ENCODE assay signal across 9 cellular contexts in genomic region chr1:110615548-110616130, GRCh38. TPM values are rescaled to one million over a fixed set of nuclear protein-coding genes. Genes with fewer than 3 reads are reported as not detected.
DNase-seq lines count a peak whose midpoint lies in the region; ATAC-seq, FAIRE-seq and TF ChIP-seq lines count a peak whose summit lies in the region.
"Had no signal": no experiment of that assay in that cellular context is flagged by ENCODE, and none has a peak within 500 bp of the region (broad histone marks: within the 10 kb centered on the region; RNA-seq: fewer than 3 reads in every experiment).

No MANE protein-coding gene starts in this region.

- 17% methylated on average over 9 of the region's 9 CpGs for WGBS in A549 (ENCODE audit: missing lambda C conversion rate)
- WGBS in HepG2 (ENCODE audit: low lambda C conversion rate) = 5% methylated on average over 9 of the region's 9 CpGs

- H4K20me1 ChIP-seq in HepG2 (ENCODE audit: insufficient read depth, low read length) = no peaks in the 10 kb centered on the region; the same call in 1 of the 2 replicates

- H3K27me3 Mint-ChIP-seq in chondrocyte (ENCODE audit: low read depth) = peaks cover 61% of the 10 kb centered on the region

- TF ChIP-seq RAD21 in A549 (conservative IDR thresholded peaks at IDR 0.05 in 1 of 2, IDR thresholded peaks at IDR 0.05 in 1 of 2) (peak; percentile 75 to 85), HepG2 (CRISPR knock-in tag; IDR thresholded peaks at IDR 0.05) (peak; percentile 63)

- H3K4me1 Mint-ChIP-seq in chondrocyte (ENCODE audit: low read depth) = peaks cover 6% of the 10 kb centered on the region

- H3K4me2 ChIP-seq in A549 = peak overlapping the region; percentile 56
- no peak overlapping the region for H3K4me2 ChIP-seq in HepG2 (ENCODE audit: low read depth, low read length)

- intact Hi-C loops in HepG2 (cut with micrococcal nuclease; ENCODE audit: unreplicated experiment) = loop anchor here (1.0 to 10.0 kb wide), 3 partner anchors 60 to 167 kb away; no protein-coding TSS in a partner anchor

- CTCF ChIA-PET in A549 (lab: Yijun Ruan, JAX) (interaction anchor here (0.6 to 6.4 kb wide), 15 partner anchors 9 to 506 kb away, joined by 3 to 47 read pairs (median 4); partner anchors contain the start of gene KCNA2), HepG2 (lab: Yijun Ruan, JAX; ENCODE audit: low intra/inter-chr PET ratio, low total read pairs) (interaction anchor here (1.6 to 1.7 kb wide), 2 partner anchors 60 to 92 kb away, joined by 8 to 15 read pairs; no protein-coding TSS in a partner anchor)

- H3K9me3 Mint-ChIP-seq in chondrocyte (ENCODE audit: low read depth) = no peaks in the 10 kb centered on the region

- TF ChIP-seq POLR2A in A549 (IDR thresholded peaks at IDR 0.05; ENCODE audit: low read length) (no peak), HepG2 (IDR thresholded peaks at IDR 0.05; ENCODE audit: insufficient read depth in 1 of 2, low read depth in 2 of 2, low read length in 2 of 2) (no peak)

- no peak overlapping the region for H3K4me3 Mint-ChIP-seq in chondrocyte (ENCODE audit: unreplicated experiment)

- peak; percentile 66 for TF ChIP-seq CTCF in A549 (IDR thresholded peaks at IDR 0.05)
- TF ChIP-seq CTCF in GM12865 (IDR thresholded peaks at IDR 0.05; ENCODE audit: insufficient read depth, low read depth, low read length, missing control alignments) = peak; percentile 77
- TF ChIP-seq CTCF in chondrocyte (IDR thresholded peaks at IDR 0.05) = peak; percentile 83
- TF ChIP-seq CTCF in HepG2 (CRISPR knock-in tag; IDR thresholded peaks at IDR 0.05) = peak; percentile 86

- H3K27ac ChIP-seq in A549 (peak overlapping the region; percentile 47 to 71; a peak in 4 of 6 replicates), HepG2 (ENCODE audit: extremely low read length, insufficient read depth, low read length) (no peak overlapping the region)

- H3K4me3 ChIP-seq in A549 (no peak overlapping the region), GM12865 (ENCODE audit: low read depth, low read length) (no peak overlapping the region), HepG2 (replicated peaks in 1 of 3; ENCODE audit: insufficient read depth in 1 of 3, low read depth in 2 of 3, low read length in 3 of 3) (no peak overlapping the region)

- H3K27ac Mint-ChIP-seq in chondrocyte (ENCODE audit: unreplicated experiment) = no peak overlapping the region

- DNase-seq in A549 (ENCODE audit: low read depth in 1 of 2, low spot score in 1 of 2) = peak; percentile 65 to 73
- DNase-seq in GM12865 (ENCODE audit: low read depth) = peak; percentile 77
- DNase-seq in NCI-H2029 (lab: John Stamatoyannopoulos, UW) = peak; percentile 61
- peak; percentile 28 for DNase-seq in T-helper 9 cell
- DNase-seq in chondrocyte (ENCODE audit: low spot score) = no peak
- DNase-seq in HepG2 (ENCODE audit: low spot score) = peak; percentile 60
- peak; percentile 19 for DNase-seq in stimulated activated naive CD4-positive, alpha-beta T cell treated with Interleukin-2 at 50 U/mL for 16 hours (lab: John Stamatoyannopoulos, UW)

- no peak overlapping the region for H3K9ac ChIP-seq in HepG2 (ENCODE audit: insufficient read depth, low read depth, low read length)

- H3K36me3 ChIP-seq in HepG2 (replicated peaks in 1 of 2; ENCODE audit: control insufficient read depth in 1 of 2, insufficient read depth in 2 of 2, low read length in 2 of 2) = no peaks in the 10 kb centered on the region

- H3K27me3 ChIP-seq in HepG2 (ENCODE audit: control insufficient read depth in 1 of 2, insufficient read depth in 2 of 2, low read length in 2 of 2) = peaks cover 0 to 12% of the 10 kb centered on the region in 2 experiments; a peak in 3 of 5 replicates

- H3K9me3 ChIP-seq in A549 (no peaks in the 10 kb centered on the region), HepG2 (ENCODE audit: low read length) (no peaks in the 10 kb centered on the region)

- no peak overlapping the region for H2AFZ ChIP-seq in HepG2 (ENCODE audit: low read length)

- POLR2A ChIA-PET in A549 (lab: Yijun Ruan, JAX) (no interaction called here), HepG2 (lab: Yijun Ruan, JAX) (no interaction called here)

- H3K4me1 ChIP-seq in A549 = peaks cover 15% of the 10 kb centered on the region
- no peaks in the 10 kb centered on the region for H3K4me1 ChIP-seq in HepG2 (ENCODE audit: insufficient read depth, low read length)

- no TSS peak for BruUV-seq in HepG2 (replicated peaks; lab: Mats Ljungman, UMichigan)

- FAIRE-seq in A549 (lab: Jason Lieb, UNC) (no peak), HepG2 (lab: Jason Lieb, UNC) (peak; percentile 43)
- FAIRE-seq: endometrium had no signal

- no peak for TF ChIP-seq EP300 in A549 (IDR thresholded peaks at IDR 0.05)
- no peak for TF ChIP-seq EP300 in HepG2 (IDR thresholded peaks at IDR 0.05; ENCODE audit: low read depth in 2 of 2, low read length in 2 of 2)
- no peak for TF ChIP-seq EP300 in HepG2 (CRISPR knock-in tag; IDR thresholded peaks at IDR 0.05; ENCODE audit: borderline replicate concordance)

- no peaks in the 10 kb centered on the region for H3K36me3 Mint-ChIP-seq in chondrocyte (ENCODE audit: low read depth)

- in situ Hi-C loops in HepG2 (cut with HindIII; ENCODE audit: extremely low pct_ligation_motif_present, low pct_unique_long_range_greater_than_20kb) = no loop called here

- H3K79me2 ChIP-seq in HepG2 (ENCODE audit: insufficient read depth, low read length) = no peaks in the 10 kb centered on the region

- ATAC-seq in A549 (peak; percentile 82 to 88; a peak in 5 of 6 replicates), HepG2 (peak; percentile 75), HG03280 (IDR thresholded peaks at IDR 0.05; ENCODE audit: unreplicated experiment) (no peak)

TF ChIP-seq in A549, 52 proteins besides CTCF, POLR2A, EP300 and RAD21 (continues in another document):
- peak; percentile 57; the same call in 2 of the 3 replicates for TF ChIP-seq SMC3 (IDR thresholded peaks at IDR 0.05)

RNA-seq across cellular contexts. Expression of gene KCNA2, which starts 9.5 kb away (rescaled TPM):
- polyA plus RNA-seq in A549 (2011; rRNA removed) (0.05 TPM in 2 replicates), A549 (2017; fragmentation: RNase III; extraction: RNeasy Plus Mini Kit Qiagen cat#74134 plus additional on column Dnase treatment) (0.03 to 0.05 TPM (median 0.04 TPM) in 3 replicates), HepG2 (2011; rRNA removed) (not detected in 2 replicates)
- not detected in 2 replicates for polyA plus RNA-seq in A549 (2012; cell fraction: cytosol; rRNA removed)
- not detected in 2 replicates for polyA plus RNA-seq in A549 (2012; cell fraction: nucleus; rRNA removed)
- polyA minus RNA-seq in A549 (2011; rRNA and poly(A)+ RNA removed) = 0.04 and 0.10 TPM in 2 replicates
- total RNA-seq in chondrocyte (0.12 to 0.33 TPM (median 0.17 TPM) in 3 replicates), HepG2 (2016; rRNA removed; fragmentation: Illumina TruSeq; extraction: Trizol) (not detected in 2 replicates)
- not detected in 2 replicates for total RNA-seq in HepG2 (2016; cell fraction: cytosol; rRNA removed; fragmentation: Illumina TruSeq; extraction: Trizol; ENCODE audit: low read depth)
- not detected in 2 replicates for total RNA-seq in HepG2 (2016; cell fraction: insoluble cytoplasmic fraction; rRNA removed; fragmentation: Illumina TruSeq; extraction: Trizol)
- not detected in 2 replicates for total RNA-seq in HepG2 (2016; cell fraction: membrane; rRNA removed; fragmentation: Illumina TruSeq; extraction: Trizol)
- not detected in 2 replicates for total RNA-seq in HepG2 (2016; cell fraction: nucleus; rRNA removed; fragmentation: Illumina TruSeq; extraction: Trizol)
- polyA plus RNA-seq in HepG2 (2011; cell fraction: cytosol; rRNA removed) = not detected in 2 replicates
- polyA plus RNA-seq in HepG2 (2011; cell fraction: nucleus; rRNA removed) = not detected in 2 replicates
- polyA plus RNA-seq in HepG2 (2012) = not detected in 2 replicates
- polyA plus RNA-seq in HepG2 (2016; cell fraction: cytosol; fragmentation: Illumina TruSeq; extraction: Trizol; ENCODE audit: low read depth) = not detected in 2 replicates
- polyA plus RNA-seq in HepG2 (2016; cell fraction: insoluble cytoplasmic fraction; fragmentation: Illumina TruSeq; extraction: Trizol; ENCODE audit: low read depth) = not detected in 2 replicates
- not detected in 2 replicates for polyA plus RNA-seq in HepG2 (2016; cell fraction: membrane; fragmentation: Illumina TruSeq; extraction: Trizol; ENCODE audit: low read depth)
- not detected in 2 replicates for polyA plus RNA-seq in HepG2 (2016; cell fraction: nucleus; fragmentation: Illumina TruSeq; extraction: Trizol; ENCODE audit: insufficient read depth, low read depth)
- not detected in 2 replicates for polyA minus RNA-seq in HepG2 (2011; rRNA and poly(A)+ RNA removed; ENCODE audit: low replicate concordance)
- not detected in 2 replicates for polyA minus RNA-seq in HepG2 (2011; cell fraction: cytosol; rRNA and poly(A)+ RNA removed)
- not detected in 2 replicates for polyA minus RNA-seq in HepG2 (2011; cell fraction: nucleus; rRNA and poly(A)+ RNA removed)

RNA-seq across cellular contexts. Expression of gene KCNA3, which starts 59.1 kb away (rescaled TPM):
- polyA plus RNA-seq in A549 (2011; rRNA removed) = not detected in 2 replicates
- polyA plus RNA-seq in A549 (2012; cell fraction: cytosol; rRNA removed) = not detected in 2 replicates
- not detected in 2 replicates for polyA plus RNA-seq in A549 (2012; cell fraction: nucleus; rRNA removed)
- polyA plus RNA-seq in A549 (2017; fragmentation: RNase III; extraction: RNeasy Plus Mini Kit Qiagen cat#74134 plus additional on column Dnase treatment) = not detected in 3 replicates
- polyA minus RNA-seq in A549 (2011; rRNA and poly(A)+ RNA removed) = not detected in 2 replicates
- not detected in 3 replicates for total RNA-seq in chondrocyte
- total RNA-seq in HepG2 (2016; rRNA removed; fragmentation: Illumina TruSeq; extraction: Trizol) = not detected in 2 replicates
- total RNA-seq in HepG2 (2016; cell fraction: cytosol; rRNA removed; fragmentation: Illumina TruSeq; extraction: Trizol; ENCODE audit: low read depth) = not detected in 2 replicates
- not detected in 2 replicates for total RNA-seq in HepG2 (2016; cell fraction: insoluble cytoplasmic fraction; rRNA removed; fragmentation: Illumina TruSeq; extraction: Trizol)
- total RNA-seq in HepG2 (2016; cell fraction: membrane; rRNA removed; fragmentation: Illumina TruSeq; extraction: Trizol) = not detected in 2 replicates
- total RNA-seq in HepG2 (2016; cell fraction: nucleus; rRNA removed; fragmentation: Illumina TruSeq; extraction: Trizol) = not detected in 2 replicates
- not detected in 2 replicates for polyA plus RNA-seq in HepG2 (2011; rRNA removed)
- not detected in 2 replicates for polyA plus RNA-seq in HepG2 (2011; cell fraction: cytosol; rRNA removed)
- polyA plus RNA-seq in HepG2 (2011; cell fraction: nucleus; rRNA removed) = not detected in 2 replicates
- not detected in 2 replicates for polyA plus RNA-seq in HepG2 (2012)
- polyA plus RNA-seq in HepG2 (2016; cell fraction: cytosol; fragmentation: Illumina TruSeq; extraction: Trizol; ENCODE audit: low read depth) = not detected in 2 replicates
- not detected in 2 replicates for polyA plus RNA-seq in HepG2 (2016; cell fraction: insoluble cytoplasmic fraction; fragmentation: Illumina TruSeq; extraction: Trizol; ENCODE audit: low read depth)
- not detected in 2 replicates for polyA plus RNA-seq in HepG2 (2016; cell fraction: membrane; fragmentation: Illumina TruSeq; extraction: Trizol; ENCODE audit: low read depth)
- not detected in 2 replicates for polyA plus RNA-seq in HepG2 (2016; cell fraction: nucleus; fragmentation: Illumina TruSeq; extraction: Trizol; ENCODE audit: insufficient read depth, low read depth)
- not detected in 2 replicates for polyA minus RNA-seq in HepG2 (2011; rRNA and poly(A)+ RNA removed; ENCODE audit: low replicate concordance)
- not detected in 2 replicates for polyA minus RNA-seq in HepG2 (2011; cell fraction: cytosol; rRNA and poly(A)+ RNA removed)
- not detected in 2 replicates for polyA minus RNA-seq in HepG2 (2011; cell fraction: nucleus; rRNA and poly(A)+ RNA removed)

Comparison
In these comparisons a context has a peak if more than half of its experiments do, and no peak if none do; other contexts are left out.
1. Of the 38 proteins assayed by ChIP-seq in both HepG2 and A549: peak only in HepG2: none; only in A549: none; in both: CTCF, RAD21 and SMC3; in neither: 35.